Comparison of ENCODE assay signal across 7 cellular contexts in genomic region chr3:48896991-48897390, GRCh38. TPM values are rescaled to one million over a fixed set of nuclear protein-coding genes. Genes with fewer than 3 reads are reported as not detected.
DNase-seq lines count a peak whose midpoint lies in the region; ATAC-seq and TF ChIP-seq lines count a peak whose summit lies in the region.

No MANE protein-coding gene starts in this region.

- peaks cover 16% of the 10 kb centered on the region for H3K79me2 ChIP-seq in Karpas-422 (ENCODE audit: low read length)

- no peak overlapping the region for H3K4me3 ChIP-seq in CD8-positive, alpha-beta memory T cell (ENCODE audit: low read length)
- H3K4me3 ChIP-seq in Karpas-422 (ENCODE audit: low read length) = no peak overlapping the region
- H3K4me3 ChIP-seq in astrocyte of the cerebellum (ENCODE audit: low read depth, low read length) = no peak overlapping the region
- no peak overlapping the region for H3K4me3 ChIP-seq in neuronal stem cell (ENCODE audit: low read length in 2 of 2)

- H2BK12ac ChIP-seq in neuronal stem cell (ENCODE audit: low read length) = no peak overlapping the region

- H3K23ac ChIP-seq in neuronal stem cell (ENCODE audit: low read depth, low read length, poor library complexity) = no peak overlapping the region

- ATAC-seq in GM18907 (IDR thresholded peaks at IDR 0.05; ENCODE audit: unreplicated experiment) = no peak

- 0 out of 2 replicates have a peak overlapping the region, but pooled peaks have one; percentile 16 for H3K9ac ChIP-seq in Karpas-422 (ENCODE audit: low read length)
- no peak overlapping the region for H3K9ac ChIP-seq in neuronal stem cell (ENCODE audit: low read depth, low read length, poor library complexity)

- H2AFZ ChIP-seq in Karpas-422 (ENCODE audit: low read length) = no peak overlapping the region
- no peak overlapping the region for H2AFZ ChIP-seq in neuronal stem cell (ENCODE audit: low read length)

- peaks cover 37 to 62% (median 46%) of the 10 kb centered on the region in 3 donors for H3K4me1 Mint-ChIP-seq in CD8-positive, alpha-beta memory T cell

- no peaks in the 10 kb centered on the region for H3K36me3 ChIP-seq in CD8-positive, alpha-beta memory T cell (ENCODE audit: insufficient read depth, low read length)
- H3K36me3 ChIP-seq in Karpas-422 (ENCODE audit: insufficient read depth, low read length) = no peaks in the 10 kb centered on the region
- H3K36me3 ChIP-seq in neuronal stem cell (replicated peaks in 1 of 2; ENCODE audit: control insufficient read depth in 2 of 2, insufficient read depth in 2 of 2, low read length in 2 of 2) = no peaks in the 10 kb centered on the region

- H4K91ac ChIP-seq in neuronal stem cell (ENCODE audit: low read depth, low read length, poor library complexity) = no peak overlapping the region

- no peak overlapping the region for H2BK15ac ChIP-seq in neuronal stem cell (ENCODE audit: low read length)

- no peaks in the 10 kb centered on the region for H3K9me2 ChIP-seq in Karpas-422 (replicated peaks; ENCODE audit: insufficient read depth, low read length)

- in situ Hi-C loops in astrocyte of the cerebellum (cut with HindIII; ENCODE audit: low sequenced_read_pairs) = no loop called here

- no CpG with 5 or more reads among the region's 1 CpG for WGBS in neuronal stem cell (ENCODE audit: extremely low coverage in 2 of 2, insufficient read length in 2 of 2, insufficient replicate concordance in 1 of 2), 2 donors

- H4K8ac ChIP-seq in neuronal stem cell (ENCODE audit: low read depth, low read length) = no peak overlapping the region

- TF ChIP-seq CTCF in astrocyte of the cerebellum (IDR thresholded peaks at IDR 0.05; ENCODE audit: low read depth, low read length, missing control alignments) = no peak

- CTCF ChIA-PET in CD8-positive, alpha-beta memory T cell (lab: Charles Lee) = interaction anchor here (0.6 to 3.2 kb wide), 6 partner anchors 9 to 155 kb away, joined by 3 to 22 read pairs (median 6); partner anchors contain the start of genes ARIH2 and PRKAR2A

- no peaks in the 10 kb centered on the region for H3K9me3 ChIP-seq in CD8-positive, alpha-beta memory T cell (ENCODE audit: low read length)
- H3K9me3 ChIP-seq in Karpas-422 (ENCODE audit: low read length) (no peaks in the 10 kb centered on the region), neuronal stem cell (replicated peaks in 1 of 2; ENCODE audit: control insufficient read depth in 2 of 2, insufficient read depth in 1 of 2, low read depth in 1 of 2, low read length in 2 of 2) (no peaks in the 10 kb centered on the region)

- H2BK120ac ChIP-seq in neuronal stem cell (ENCODE audit: low read depth, low read length) = no peak overlapping the region

- H3K4me1 ChIP-seq in CD8-positive, alpha-beta memory T cell (ENCODE audit: insufficient read depth, low read length) = peaks cover 38% of the 10 kb centered on the region
- H3K4me1 ChIP-seq in Karpas-422 (ENCODE audit: low read length) = peaks cover 17% of the 10 kb centered on the region
- H3K4me1 ChIP-seq in neuronal stem cell (ENCODE audit: control insufficient read depth in 2 of 2, insufficient read depth in 1 of 2, low read depth in 1 of 2, low read length in 2 of 2) = peaks cover 4% of the 10 kb centered on the region in 2 donors

- no peaks in the 10 kb centered on the region for H3K27me3 ChIP-seq in CD8-positive, alpha-beta memory T cell (ENCODE audit: insufficient read depth, low read length, poor library complexity, severe bottlenecking)
- H3K27me3 ChIP-seq in Karpas-422 (ENCODE audit: low read length) (no peaks in the 10 kb centered on the region), neuronal stem cell (ENCODE audit: control insufficient read depth in 3 of 3, insufficient read depth in 3 of 3, low read depth in 1 of 3, low read length in 3 of 3) (peaks cover 0 to 7% (median 0%) of the 10 kb centered on the region in 3 experiments)

- H3K4me2 ChIP-seq in Karpas-422 (ENCODE audit: low read depth, low read length, poor library complexity, severe bottlenecking) = peak overlapping the region; percentile 19
- H3K4me2 ChIP-seq in neuronal stem cell (ENCODE audit: insufficient read depth, low read length, poor library complexity, severe bottlenecking) = no peak overlapping the region

- H2BK5ac ChIP-seq in neuronal stem cell (ENCODE audit: low read length) = peak overlapping the region; percentile 39

- H3K4ac ChIP-seq in neuronal stem cell (ENCODE audit: low read length) = no peak overlapping the region

- H3K27me3 Mint-ChIP-seq in CD8-positive, alpha-beta memory T cell = no peaks in the 10 kb centered on the region

- H2AK5ac ChIP-seq in neuronal stem cell (ENCODE audit: low read depth, low read length) = no peak overlapping the region

- intact Hi-C loops in posterior cingulate gyrus (cut with DNase I) = no loop called here

- H3K14ac ChIP-seq in neuronal stem cell (ENCODE audit: low read length) = no peak overlapping the region

- H3K18ac ChIP-seq in neuronal stem cell (ENCODE audit: low read length) = no peak overlapping the region

- no peaks in the 10 kb centered on the region for H4K20me1 ChIP-seq in Karpas-422 (ENCODE audit: insufficient read depth, low read depth, low read length)

- no peaks in the 10 kb centered on the region for H3K9me3 Mint-ChIP-seq in CD8-positive, alpha-beta memory T cell

- peaks cover under 1% of the 10 kb centered on the region for H3K79me1 ChIP-seq in neuronal stem cell (ENCODE audit: low read depth, low read length)

- POLR2A ChIA-PET in CD8-positive, alpha-beta memory T cell (lab: Charles Lee) = interaction anchor here (0.7 to 1.0 kb wide), 2 partner anchors 199 to 1672 kb away, joined by 3 to 6 read pairs; no protein-coding TSS in a partner anchor

- no peak overlapping the region for H3K27ac ChIP-seq in CD8-positive, alpha-beta memory T cell (ENCODE audit: low read depth, low read length)
- H3K27ac ChIP-seq in Karpas-422 (ENCODE audit: low read length) (no peak overlapping the region), neuronal stem cell (replicated peaks; ENCODE audit: low read length) (no peak overlapping the region)

- DNase-seq in CD8-positive, alpha-beta memory T cell = no peak
- DNase-seq in Karpas-422 (no peak), astrocyte of the cerebellum (ENCODE audit: low read depth) (peak; percentile 18), neuronal stem cell (ENCODE audit: low spot score) (no peak), posterior cingulate gyrus (no peak), NCI-H2107 treated with DMSO at 0.1 percent for 48 hours (lab: John Stamatoyannopoulos, UW; ENCODE audit: unreplicated experiment) (no peak)

- peak overlapping the region in 7 of 8 donors; percentile 81 to 96 (median 91) for H3K27ac Mint-ChIP-seq in CD8-positive, alpha-beta memory T cell

- H3K36me3 Mint-ChIP-seq in CD8-positive, alpha-beta memory T cell = peaks cover 0 to 14% (median 2%) of the 10 kb centered on the region in 3 donors

- H3K4me3 Mint-ChIP-seq in CD8-positive, alpha-beta memory T cell = peak overlapping the region; percentile 57 to 99 (median 78)

RNA-seq across cellular contexts. Expression of gene SLC25A20, which starts 1.7 kb away (rescaled TPM):
- total RNA-seq in CD8-positive, alpha-beta memory T cell = 10 to 100 TPM; 29.1 to 31.5 TPM
- 40.1 TPM for polyA plus RNA-seq in CD8-positive, alpha-beta memory T cell
- total RNA-seq in Karpas-422 (2014; rRNA removed; shearing (Covaris generic); ENCODE audit: low replicate concordance) = 20.5 and 33.8 TPM in 2 replicates
- 3.0 TPM for polyA plus RNA-seq in neuronal stem cell (2013, experiment 1 of 2)
- polyA plus RNA-seq in neuronal stem cell (2013, experiment 2 of 2) = 2.8 TPM

RNA-seq across cellular contexts. Expression of gene ARIH2, which starts 21.7 kb away (rescaled TPM):
- total RNA-seq in CD8-positive, alpha-beta memory T cell = 100 to 1,000 TPM; 117 to 123 TPM
- 126 TPM for polyA plus RNA-seq in CD8-positive, alpha-beta memory T cell
- total RNA-seq in Karpas-422 (2014; rRNA removed; shearing (Covaris generic); ENCODE audit: low replicate concordance) = 86.4 and 113 TPM in 2 replicates
- 40.1 TPM for polyA plus RNA-seq in neuronal stem cell (2013, experiment 1 of 2)
- polyA plus RNA-seq in neuronal stem cell (2013, experiment 2 of 2) = 40.3 TPM

RNA-seq across cellular contexts. Expression of gene PRKAR2A, which starts 49.3 kb away (rescaled TPM):
- total RNA-seq in CD8-positive, alpha-beta memory T cell = 10 to 100 TPM; 61.5 to 62.1 TPM
- polyA plus RNA-seq in CD8-positive, alpha-beta memory T cell = 16.4 TPM
- 37.9 and 51.5 TPM in 2 replicates for total RNA-seq in Karpas-422 (2014; rRNA removed; shearing (Covaris generic); ENCODE audit: low replicate concordance)
- 26.0 TPM for polyA plus RNA-seq in neuronal stem cell (2013, experiment 1 of 2)
- 27.0 TPM for polyA plus RNA-seq in neuronal stem cell (2013, experiment 2 of 2)
